Comparison of ENCODE assay signal across 1 cellular context in genomic region chr2:105328281-105329196, GRCh38.
A peak's percentile ranks its signal among the peaks of the same experiment; 100 is the strongest.
TF ChIP-seq lines count a peak whose summit lies in the region.

No MANE protein-coding gene starts in this region.

TF ChIP-seq in HepG2, 621 proteins besides CTCF, POLR2A, EP300 and RAD21 (continued from another document and continues in another):
- TF ChIP-seq ZFP36L2 (CRISPR knock-in tag; IDR thresholded peaks at IDR 0.05) (no peak), SP1 (IDR thresholded peaks at IDR 0.05) (no peak), SP1 (CRISPR knock-in tag; IDR thresholded peaks at IDR 0.05) (no peak), SALL2 (CRISPR knock-in tag; IDR thresholded peaks at IDR 0.05) (0 out of 2 replicates have a peak, but pooled peaks have one; percentile 59), PRDM10 (CRISPR knock-in tag; IDR thresholded peaks at IDR 0.05; ENCODE audit: low read depth) (0 out of 2 replicates have a peak, but pooled peaks have one; percentile 19), TARDBP (CRISPR knock-in tag; IDR thresholded peaks at IDR 0.05) (peak; percentile 84; the same call in 1 of the 2 replicates), MIXL1 (CRISPR knock-in tag; IDR thresholded peaks at IDR 0.05) (no peak), FOXA3 (CRISPR knock-in tag; IDR thresholded peaks at IDR 0.05) (peak; percentile 24), ETS1 (CRISPR knock-in tag; IDR thresholded peaks at IDR 0.05) (no peak), E2F2 (CRISPR knock-in tag; IDR thresholded peaks at IDR 0.05; ENCODE audit: borderline replicate concordance) (no peak), ZNF800 (CRISPR knock-in tag; IDR thresholded peaks at IDR 0.05) (0 out of 2 replicates have a peak, but pooled peaks have one; percentile 62), ZNF720 (CRISPR knock-in tag; IDR thresholded peaks at IDR 0.05) (no peak), BCL6 (CRISPR knock-in tag; IDR thresholded peaks at IDR 0.05) (0 out of 2 replicates have a peak, but pooled peaks have one; percentile 28), ZNF335 (CRISPR knock-in tag; IDR thresholded peaks at IDR 0.05) (peak; percentile 88; the same call in 1 of the 2 replicates), HMGXB4 (CRISPR knock-in tag; IDR thresholded peaks at IDR 0.05; ENCODE audit: borderline replicate concordance in 1 of 2, low read depth in 1 of 2) (peak in 1 of 2 experiments; percentile 91; a peak in 2 of 4 replicates), POLR2AphosphoS2 (IDR thresholded peaks at IDR 0.05; ENCODE audit: low read depth, low read length) (no peak), EED (CRISPR knock-in tag; IDR thresholded peaks at IDR 0.05) (peak; percentile 89), ZNF292 (CRISPR knock-in tag; IDR thresholded peaks at IDR 0.05; ENCODE audit: borderline replicate concordance, low read depth) (peak; percentile 84; the same call in 1 of the 2 replicates), GMEB2 (CRISPR knock-in tag; IDR thresholded peaks at IDR 0.05; ENCODE audit: low read depth) (no peak), ZNF253 (CRISPR knock-in tag; IDR thresholded peaks at IDR 0.05; ENCODE audit: borderline replicate concordance) (0 out of 2 replicates have a peak, but pooled peaks have one; percentile 80), MIER3 (CRISPR knock-in tag; IDR thresholded peaks at IDR 0.05; ENCODE audit: borderline replicate concordance) (no peak; the same call in 1 of the 2 replicates), RCOR2 (CRISPR knock-in tag; IDR thresholded peaks at IDR 0.05) (no peak), HNRNPLL (IDR thresholded peaks at IDR 0.05; ENCODE audit: low read depth, low read length, poor library complexity, severe bottlenecking) (no peak), GATAD2A (CRISPR knock-in tag; IDR thresholded peaks at IDR 0.05) (0 out of 2 replicates have a peak, but pooled peaks have one; percentile 36), ZNF629 (CRISPR knock-in tag; conservative IDR thresholded peaks at IDR 0.05) (no peak; the same call in 1 of the 2 replicates), GABPB1 (CRISPR knock-in tag; IDR thresholded peaks at IDR 0.05) (peak; percentile 55), ZNF382 (CRISPR knock-in tag; IDR thresholded peaks at IDR 0.05; ENCODE audit: borderline replicate concordance) (no peak), RNF219 (CRISPR knock-in tag; IDR thresholded peaks at IDR 0.05) (no peak), GZF1 (CRISPR knock-in tag; IDR thresholded peaks at IDR 0.05) (no peak), ZNF775 (CRISPR knock-in tag; IDR thresholded peaks at IDR 0.05; ENCODE audit: borderline replicate concordance) (no peak), NPAS2 (CRISPR knock-in tag; IDR thresholded peaks at IDR 0.05; ENCODE audit: borderline replicate concordance) (no peak), ZNF235 (CRISPR knock-in tag; IDR thresholded peaks at IDR 0.05; ENCODE audit: borderline replicate concordance) (no peak), ZNF501 (CRISPR knock-in tag; IDR thresholded peaks at IDR 0.05) (peak; percentile 85), ZBTB7B (CRISPR knock-in tag; IDR thresholded peaks at IDR 0.05) (no peak), ZNF598 (CRISPR knock-in tag; IDR thresholded peaks at IDR 0.05; ENCODE audit: borderline replicate concordance) (peak; percentile 96), CC2D1A (CRISPR knock-in tag; IDR thresholded peaks at IDR 0.05) (no peak), ZNF570 (CRISPR knock-in tag; IDR thresholded peaks at IDR 0.05; ENCODE audit: borderline replicate concordance) (peak; percentile 98; the same call in 1 of the 2 replicates), ZNF441 (CRISPR knock-in tag; IDR thresholded peaks at IDR 0.05; ENCODE audit: borderline replicate concordance) (peak; percentile 93), AGO1 (IDR thresholded peaks at IDR 0.05; ENCODE audit: low read depth, low read length, poor library complexity, severe bottlenecking) (no peak), NFYB (CRISPR knock-in tag; IDR thresholded peaks at IDR 0.05) (no peak), ELF4 (CRISPR knock-in tag; IDR thresholded peaks at IDR 0.05; ENCODE audit: borderline replicate concordance) (0 out of 2 replicates have a peak, but pooled peaks have one; percentile 57), ZFP90 (CRISPR knock-in tag; IDR thresholded peaks at IDR 0.05; ENCODE audit: borderline replicate concordance) (0 out of 2 replicates have a peak, but pooled peaks have one; percentile 56), ZNF746 (CRISPR knock-in tag; IDR thresholded peaks at IDR 0.05) (peak; percentile 29; the same call in 1 of the 2 replicates), FOSL1 (CRISPR knock-in tag; IDR thresholded peaks at IDR 0.05; ENCODE audit: borderline replicate concordance) (no peak), NCOA5 (CRISPR knock-in tag; IDR thresholded peaks at IDR 0.05) (no peak), HNF4G (IDR thresholded peaks at IDR 0.05; ENCODE audit: borderline replicate concordance, low read depth, low read length) (no peak), HNF4G (CRISPR knock-in tag; IDR thresholded peaks at IDR 0.05; ENCODE audit: borderline replicate concordance, low read depth) (0 out of 2 replicates have a peak, but pooled peaks have one; percentile 43), RFX5 (IDR thresholded peaks at IDR 0.05; ENCODE audit: low read depth, low read length) (no peak), ZNF276 (CRISPR knock-in tag; IDR thresholded peaks at IDR 0.05; ENCODE audit: low read depth) (peak; percentile 90; the same call in 1 of the 2 replicates), NR2F2 (IDR thresholded peaks at IDR 0.05; ENCODE audit: borderline replicate concordance, low read depth) (no peak), SYNCRIP (IDR thresholded peaks at IDR 0.05; ENCODE audit: insufficient read depth, low read depth, low read length) (no peak), BRD4 (CRISPR knock-in tag; IDR thresholded peaks at IDR 0.05) (no peak; the same call in 1 of the 2 replicates), ZNF432 (CRISPR knock-in tag; IDR thresholded peaks at IDR 0.05; ENCODE audit: borderline replicate concordance) (no peak), ZNF747 (CRISPR knock-in tag; IDR thresholded peaks at IDR 0.05; ENCODE audit: borderline replicate concordance) (peak; percentile 91), SMYD3 (CRISPR knock-in tag; IDR thresholded peaks at IDR 0.05) (peak; percentile 47; the same call in 1 of the 2 replicates), ATF1 (CRISPR knock-in tag; IDR thresholded peaks at IDR 0.05) (no peak), JDP2 (CRISPR knock-in tag; IDR thresholded peaks at IDR 0.05; ENCODE audit: borderline replicate concordance) (no peak), SP4 (CRISPR knock-in tag; IDR thresholded peaks at IDR 0.05) (no peak; the same call in 1 of the 2 replicates)
